11 cellular contexts compared by ENCODE assay signal in the genomic region with DNA sequence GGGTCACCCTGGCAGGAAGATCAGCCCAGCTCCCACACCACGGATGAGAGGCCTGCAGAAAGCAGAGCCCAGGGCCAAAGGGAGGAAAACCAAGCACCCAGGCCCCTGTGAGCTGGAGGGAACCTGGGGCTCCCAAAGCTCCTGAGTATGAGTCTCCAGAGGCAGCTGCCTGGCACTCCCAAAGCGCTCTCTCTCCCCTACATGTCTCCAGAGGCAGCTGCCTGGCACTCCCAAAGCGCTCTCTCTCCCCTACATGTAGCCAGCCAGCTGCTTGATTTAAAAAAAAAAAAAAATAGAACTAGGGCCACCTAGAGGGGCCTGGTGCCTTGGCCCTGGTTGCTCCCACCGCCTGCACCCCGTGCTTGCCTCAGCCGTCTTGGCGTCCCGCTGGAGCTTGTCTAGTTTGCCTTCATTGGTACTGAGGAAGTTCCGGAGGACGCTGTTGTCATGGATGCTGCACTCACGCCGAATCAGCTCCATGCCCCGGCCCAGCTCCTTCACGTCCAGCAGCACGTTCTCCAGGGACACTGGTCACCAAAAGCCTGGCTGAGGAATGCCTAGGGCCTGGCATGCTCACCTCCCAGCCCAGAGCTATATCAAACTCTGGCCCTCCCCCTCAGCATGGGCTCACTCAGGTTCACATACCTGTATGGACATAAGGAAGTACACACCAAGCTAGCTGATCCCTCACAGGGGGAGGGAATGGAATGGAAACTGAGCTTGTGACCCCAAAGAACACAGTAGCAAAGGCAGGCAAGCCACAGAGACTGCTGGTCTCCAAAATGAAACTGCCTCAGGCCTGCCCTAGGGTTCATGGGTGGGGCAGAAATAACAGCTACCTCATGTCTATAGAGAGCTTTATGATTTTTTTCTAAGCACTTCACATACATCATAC. TPM values are rescaled to one million over a fixed set of nuclear protein-coding genes. Genes with fewer than 3 reads are reported as not detected.
DNase-seq lines count a peak whose midpoint lies in the region; ATAC-seq, FAIRE-seq and TF ChIP-seq lines count a peak whose summit lies in the region.
"Had no signal": no experiment of that assay in that cellular context is flagged by ENCODE, and none has a peak within 500 bp of the region (broad histone marks: within the 10 kb centered on the region; RNA-seq: fewer than 3 reads in every experiment).

No MANE protein-coding gene starts in this region.

- H3K27me3 Mint-ChIP-seq in activated CD8-positive, alpha-beta memory T cell treated with anti-CD3 and anti-CD28 coated beads, Interleukin-2, amount 10 ng/mL, durations not matched to agents 7 days and 5 days = no peaks in the 10 kb centered on the region

- no peaks in the 10 kb centered on the region for H3K9me3 Mint-ChIP-seq in activated CD8-positive, alpha-beta memory T cell treated with anti-CD3 and anti-CD28 coated beads, Interleukin-2, amount 10 ng/mL, durations not matched to agents 7 days and 5 days (ENCODE audit: low read depth)
- no peaks in the 10 kb centered on the region for H3K9me3 Mint-ChIP-seq in activated naive CD4-positive, alpha-beta T cell treated with anti-CD3 and anti-CD28 coated beads, Interleukin-2, amount 50 U/mL, for 72 hours

- H3K36me3 Mint-ChIP-seq in activated CD8-positive, alpha-beta memory T cell treated with anti-CD3 and anti-CD28 coated beads, Interleukin-2, amount 10 ng/mL, durations not matched to agents 7 days and 5 days = peaks cover 2% of the 10 kb centered on the region
- H3K36me3 Mint-ChIP-seq in activated naive CD4-positive, alpha-beta T cell treated with anti-CD3 and anti-CD28 coated beads, Interleukin-2, amount 50 U/mL, for 72 hours = no peaks in the 10 kb centered on the region

- H3K4me3 Mint-ChIP-seq in activated CD8-positive, alpha-beta memory T cell treated with anti-CD3 and anti-CD28 coated beads, Interleukin-2, amount 10 ng/mL, durations not matched to agents 7 days and 5 days = no peak overlapping the region

- no peak for FAIRE-seq in frontal cortex (lab: Jason Lieb, UNC)

- DNase-seq in activated CD8-positive, alpha-beta memory T cell treated with anti-CD3 and anti-CD28 coated beads, Interleukin-2, amount 10 ng/mL, durations not matched to agents 7 days and 5 days = no peak
- DNase-seq in activated CD8-positive, alpha-beta memory T cell treated with anti-CD3 and anti-CD28 coated beads for 24 hours = no peak
- no peak for DNase-seq in activated naive CD4-positive, alpha-beta T cell treated with anti-CD3 and anti-CD28 coated beads, Interleukin-2, amount 50 U/mL, for 72 hours (ENCODE audit: low spot score in 2 of 2)
- DNase-seq in lung (ENCODE audit: low spot score) (no peak), substantia nigra (lab: John Stamatoyannopoulos, UW) (peak in 2 of 49 donors; percentile 29 to 32), frontal cortex (ENCODE audit: low spot score in 2 of 2) (no peak), iPS-NIHi7 (ENCODE audit: extremely low spot score) (no peak)
- no peak for DNase-seq in activated CD4-positive, CD25-positive, alpha-beta regulatory T cell (lab: John Stamatoyannopoulos, UW)
- DNase-seq: NCI-H1417 treated with DMSO at 0.1 percent for 48 hours; stimulated activated CD4-positive, alpha-beta T cell treated with anti-CD3 and anti-CD28 coated beads, Interleukin-15, amount 100 ng/mL, for 24 hours; stimulated activated naive CD4-positive, alpha-beta T cell treated with Interleukin-2 at 50 U/mL for 16 hours had no signal

- 70 to 79% methylated on average over 14 to 15 of the region's 15 CpGs for WGBS in lung, 2 donors

- no peak for TF ChIP-seq CTCF in lung (IDR thresholded peaks at IDR 0.05; ENCODE audit: control extremely low read depth, extremely low read depth)

- H3K9me3 ChIP-seq in lung (ENCODE audit: control insufficient read depth in 2 of 2, insufficient read depth in 1 of 2, low read length in 1 of 2) = no peaks in the 10 kb centered on the region

- H3K4me3 ChIP-seq in lung = no peak overlapping the region

- H3K36me3 ChIP-seq in lung (ENCODE audit: control insufficient read depth in 2 of 2, insufficient read depth in 2 of 2, low read length in 2 of 2) = peaks cover 0 to 55% of the 10 kb centered on the region in 2 donors

- peak overlapping the region; percentile 73 for H3K27ac Mint-ChIP-seq in activated CD8-positive, alpha-beta memory T cell treated with anti-CD3 and anti-CD28 coated beads, Interleukin-2, amount 10 ng/mL, durations not matched to agents 7 days and 5 days
- H3K27ac Mint-ChIP-seq in activated naive CD4-positive, alpha-beta T cell treated with anti-CD3 and anti-CD28 coated beads, Interleukin-2, amount 50 U/mL, for 72 hours = peak overlapping the region; percentile 70 to 72

- CTCF ChIA-PET in activated CD8-positive, alpha-beta memory T cell treated with anti-CD3 and anti-CD28 coated beads, Interleukin-2, amount 10 ng/mL, durations not matched to agents 7 days and 5 days (lab: Charles Lee) = interaction anchor here (0.6 to 4.2 kb wide), 12 partner anchors 10 to 130 kb away, joined by 3 to 44 read pairs (median 6); partner anchors contain the start of genes FMNL3 and PRPF40B

- ATAC-seq in activated CD8-positive, alpha-beta memory T cell treated with anti-CD3 and anti-CD28 coated beads, Interleukin-2, amount 10 ng/mL, durations not matched to agents 7 days and 5 days = no peak
- ATAC-seq in activated naive CD4-positive, alpha-beta T cell treated with anti-CD3 and anti-CD28 coated beads, Interleukin-2, amount 50 U/mL, for 72 hours = no peak
- no peak for ATAC-seq in lung (ENCODE audit: insufficient read depth, low FRiP score)

- H3K4me1 Mint-ChIP-seq in activated CD8-positive, alpha-beta memory T cell treated with anti-CD3 and anti-CD28 coated beads, Interleukin-2, amount 10 ng/mL, durations not matched to agents 7 days and 5 days = peaks cover 14% of the 10 kb centered on the region

- no peaks in the 10 kb centered on the region for H3K27me3 ChIP-seq in lung (ENCODE audit: control insufficient read depth, insufficient read depth)

- H3K27ac ChIP-seq in lung (ENCODE audit: low read depth in 1 of 2, low read length in 1 of 2) = peak overlapping the region; percentile 54 to 87
- peak overlapping the region; percentile 1 for H3K27ac ChIP-seq in substantia nigra (ENCODE audit: low read depth, low read length, poor library complexity, severe bottlenecking)

- H3K4me1 ChIP-seq in lung (ENCODE audit: control insufficient read depth in 2 of 2, insufficient read depth in 2 of 2, low read length in 2 of 2) = peaks cover 0 to 24% of the 10 kb centered on the region in 2 donors

RNA-seq across cellular contexts. Expression of gene PRPF40B, which starts 24.7 kb away (rescaled TPM):
- 10 to 100 TPM in 1 of 2 experiments, 1 to 10 TPM in 1; 7.8 to 15.2 TPM for total RNA-seq in activated CD8-positive, alpha-beta memory T cell treated with anti-CD3 and anti-CD28 coated beads, Interleukin-2, amount 10 ng/mL, durations not matched to agents 7 days and 5 days
- total RNA-seq in activated naive CD4-positive, alpha-beta T cell treated with anti-CD3 and anti-CD28 coated beads, Interleukin-2, amount 50 U/mL, for 72 hours = 10 to 100 TPM in 1 of 2 donors, 1 to 10 TPM in 1; 5.1 to 10.1 TPM
- total RNA-seq in lung = 10 to 100 TPM; 15.8 to 20.0 TPM
- 10 to 100 TPM; 10.0 to 18.3 TPM for polyA plus RNA-seq in lung
- 19.2 TPM for total RNA-seq in frontal cortex

RNA-seq across cellular contexts. Expression of gene FAM186B, which starts 42.6 kb away (rescaled TPM):
- total RNA-seq in activated CD8-positive, alpha-beta memory T cell treated with anti-CD3 and anti-CD28 coated beads, Interleukin-2, amount 10 ng/mL, durations not matched to agents 7 days and 5 days = not detected
- under 1 TPM; 0.16 to 0.18 TPM for total RNA-seq in activated naive CD4-positive, alpha-beta T cell treated with anti-CD3 and anti-CD28 coated beads, Interleukin-2, amount 50 U/mL, for 72 hours
- total RNA-seq in lung (under 1 TPM; 0.54 to 0.80 TPM), frontal cortex (0.41 TPM)
- under 1 TPM; 0.17 to 0.31 TPM for polyA plus RNA-seq in lung

RNA-seq across cellular contexts. Expression of gene FMNL3, which starts 59.1 kb away (rescaled TPM):
- total RNA-seq in activated CD8-positive, alpha-beta memory T cell treated with anti-CD3 and anti-CD28 coated beads, Interleukin-2, amount 10 ng/mL, durations not matched to agents 7 days and 5 days = 10 to 100 TPM; 44.2 to 50.5 TPM
- total RNA-seq in activated naive CD4-positive, alpha-beta T cell treated with anti-CD3 and anti-CD28 coated beads, Interleukin-2, amount 50 U/mL, for 72 hours = 10 to 100 TPM; 25.9 to 27.6 TPM
- total RNA-seq in lung = 10 to 100 TPM; 30.9 to 51.2 TPM
- 10 to 100 TPM; 11.5 to 13.9 TPM for polyA plus RNA-seq in lung
- total RNA-seq in frontal cortex = 9.0 TPM
